In genomic region chr15:63157066-63157890, GRCh38 we compare ENCODE assay signal across 1 cellular context.
A peak's percentile ranks its signal among the peaks of the same experiment; 100 is the strongest.
TF ChIP-seq lines count a peak whose summit lies in the region.

RPS27L (minus strand) TSS chr15:63157477; CDS start chr15:63157405, 72 bp downstream.

TF ChIP-seq in K562, 482 proteins besides CTCF, POLR2A, EP300 and RAD21 (continued from another document and continues in another):
- no peak for TF ChIP-seq STAT6 (CRISPR knock-in tag; IDR thresholded peaks at IDR 0.05)
- TF ChIP-seq GTF2F1 (IDR thresholded peaks at IDR 0.05; ENCODE audit: low read depth, low read length) = no peak
- TF ChIP-seq GATAD2B (IDR thresholded peaks at IDR 0.05; ENCODE audit: borderline replicate concordance) = peak; percentile 44; the same call in 1 of the 2 replicates
- no peak for TF ChIP-seq CSDE1 (IDR thresholded peaks at IDR 0.05)
- no peak for TF ChIP-seq CUX1 (CRISPR knock-in tag; IDR thresholded peaks at IDR 0.05)
- TF ChIP-seq KDM1A (IDR thresholded peaks at IDR 0.05) = no peak
- no peak for TF ChIP-seq ETS2 (tag; IDR thresholded peaks at IDR 0.05; ENCODE audit: borderline replicate concordance, poor library complexity, severe bottlenecking)
- TF ChIP-seq U2AF2 (optimal IDR thresholded peaks at IDR 0.05; ENCODE audit: low read depth, low read length) = no peak
- no peak; the same call in 1 of the 2 replicates for TF ChIP-seq PHF21A (IDR thresholded peaks at IDR 0.05; ENCODE audit: borderline replicate concordance, low read depth)
- peak; percentile 23; the same call in 1 of the 2 replicates for TF ChIP-seq NCOA1 (IDR thresholded peaks at IDR 0.05; ENCODE audit: low read depth)
- TF ChIP-seq MAFG (tag; conservative IDR thresholded peaks at IDR 0.05) = no peak
- no peak for TF ChIP-seq KLF10 (CRISPR knock-in tag; IDR thresholded peaks at IDR 0.05)
- TF ChIP-seq EZH2 (IDR thresholded peaks at IDR 0.05; ENCODE audit: borderline replicate concordance, low read depth, low read length) = no peak
- 0 out of 2 replicates have a peak, but pooled peaks have one; percentile 53 for TF ChIP-seq ZC3H4 (CRISPR knock-in tag; IDR thresholded peaks at IDR 0.05; ENCODE audit: borderline replicate concordance)
- no peak for TF ChIP-seq DACH1 (IDR thresholded peaks at IDR 0.05; ENCODE audit: partially characterized antibody)
- TF ChIP-seq ZNF766 (CRISPR knock-in tag; conservative IDR thresholded peaks at IDR 0.05) = no peak
- TF ChIP-seq ZFPM2 (CRISPR knock-in tag; IDR thresholded peaks at IDR 0.05) = no peak
- peak; percentile 78 for TF ChIP-seq ZBTB40 (IDR thresholded peaks at IDR 0.05)
- no peak for TF ChIP-seq ZBTB40 (CRISPR knock-in tag; IDR thresholded peaks at IDR 0.05)
- TF ChIP-seq ZBED1 (IDR thresholded peaks at IDR 0.05) = 0 out of 2 replicates have a peak, but pooled peaks have one; percentile 23
- TF ChIP-seq E2F3 (CRISPR knock-in tag; IDR thresholded peaks at IDR 0.05) = no peak
- 0 out of 2 replicates have a peak, but pooled peaks have one; percentile 10 for TF ChIP-seq MAFK (IDR thresholded peaks at IDR 0.05; ENCODE audit: low read length)
- TF ChIP-seq ZNF174 (CRISPR knock-in tag; IDR thresholded peaks at IDR 0.05) = no peak
- no peak; a peak in 2 of 4 replicates for TF ChIP-seq NONO (IDR thresholded peaks at IDR 0.05; ENCODE audit: low read depth in 2 of 2, low read length in 1 of 2)
- TF ChIP-seq DMBX1 (CRISPR knock-in tag; IDR thresholded peaks at IDR 0.05; ENCODE audit: borderline replicate concordance) = no peak
- peak; percentile 47; the same call in 1 of the 2 replicates for TF ChIP-seq NCOR1 (IDR thresholded peaks at IDR 0.05)
- TF ChIP-seq LARP7 (IDR thresholded peaks at IDR 0.05) = no peak
- peak; percentile 70 for TF ChIP-seq MBD2 (IDR thresholded peaks at IDR 0.05; ENCODE audit: borderline replicate concordance, low read depth)
- TF ChIP-seq THRAP3 (IDR thresholded peaks at IDR 0.05; ENCODE audit: borderline replicate concordance) = no peak
- no peak for TF ChIP-seq ARHGAP35 (IDR thresholded peaks at IDR 0.05; ENCODE audit: partially characterized antibody)
- no peak for TF ChIP-seq ZNF224 (CRISPR knock-in tag; IDR thresholded peaks at IDR 0.05)
- TF ChIP-seq TAL1 (IDR thresholded peaks at IDR 0.05) = peak; percentile 8; the same call in 1 of the 2 replicates
- TF ChIP-seq FOXO4 (CRISPR knock-in tag; IDR thresholded peaks at IDR 0.05) = peak; percentile 71; the same call in 1 of the 2 replicates
- TF ChIP-seq NR2C2 (CRISPR knock-in tag; IDR thresholded peaks at IDR 0.05) = peak; percentile 86; the same call in 1 of the 2 replicates
- peak; percentile 67; the same call in 1 of the 2 replicates for TF ChIP-seq NR2C2 (tag; IDR thresholded peaks at IDR 0.05)
- TF ChIP-seq SMARCC2 (IDR thresholded peaks at IDR 0.05; ENCODE audit: low read depth) = peak; percentile 31; the same call in 1 of the 2 replicates
- no peak for TF ChIP-seq HINFP (tag; conservative IDR thresholded peaks at IDR 0.05; ENCODE audit: low read depth)
- no peak for TF ChIP-seq FIP1L1 (IDR thresholded peaks at IDR 0.05; ENCODE audit: low read depth, low read length, poor library complexity, severe bottlenecking)
- TF ChIP-seq ZNF764 (CRISPR knock-in tag; IDR thresholded peaks at IDR 0.05; ENCODE audit: low read depth) = no peak
- TF ChIP-seq ZNF449 (CRISPR knock-in tag; IDR thresholded peaks at IDR 0.05) = no peak
